In genomic region chr5:170597109-170597741, GRCh38 we compare ENCODE assay signal across 8 cellular contexts.
DNase-seq lines count a peak whose midpoint lies in the region; ATAC-seq lines count a peak whose summit lies in the region.

No MANE protein-coding gene starts in this region.

- no peak for DNase-seq in activated CD4-positive, CD25-positive, alpha-beta regulatory T cell (lab: John Stamatoyannopoulos, UW)
- DNase-seq in SJSA1 (ENCODE audit: low read depth in 1 of 2, low spot score in 2 of 2): peak; percentile 90
- peak; percentile 2 for DNase-seq in fibroblast of peridontal ligament (ENCODE audit: extremely low read depth)
- peak; percentile 11 for DNase-seq in stimulated activated CD8-positive, alpha-beta memory T cell treated with anti-CD3 and anti-CD28 coated beads, Interleukin-7, amount 100 ng/mL, for 24 hours (ENCODE audit: low read depth)
- DNase-seq in mucosa of gallbladder (ENCODE audit: low spot score): no peak
- no peak for DNase-seq in NCI-H345 treated with DMSO at 0.1 percent for 48 hours (lab: John Stamatoyannopoulos, UW; ENCODE audit: unreplicated experiment)

- peak overlapping the region; percentile 16 for H3K4me3 ChIP-seq in SJSA1

- H3K27me3 ChIP-seq in SJSA1 (replicated peaks): no peaks in the 10 kb centered on the region

- peaks cover 24% of the 10 kb centered on the region for H3K4me1 ChIP-seq in SJSA1 (replicated peaks)

- peak; percentile 72 to 73 for ATAC-seq in activated CD4-positive, CD25-positive, alpha-beta regulatory T cell treated with anti-CD3 and anti-CD28 coated beads, Interleukin-2, amount 50 U/mL, for 24 hours
- ATAC-seq in GM21723 (IDR thresholded peaks at IDR 0.05; ENCODE audit: unreplicated experiment): no peak

- no peaks in the 10 kb centered on the region for H3K36me3 ChIP-seq in SJSA1

- peak overlapping the region; percentile 81 for H3K27ac ChIP-seq in SJSA1

- no peaks in the 10 kb centered on the region for H3K9me3 ChIP-seq in SJSA1 (replicated peaks)

Comparison
In these comparisons a context has a peak if more than half of its experiments do, and no peak if none do; other contexts are left out.
1. DNase-seq: peak in SJSA1 (2 of 2), fibroblast of peridontal ligament (single experiment) and stimulated activated CD8-positive, alpha-beta memory T cell treated with anti-CD3 and anti-CD28 coated beads, Interleukin-7, amount 100 ng/mL, for 24 hours (single experiment); none in activated CD4-positive, CD25-positive, alpha-beta regulatory T cell (0 of 4), mucosa of gallbladder (single experiment) and NCI-H345 treated with DMSO at 0.1 percent for 48 hours (single experiment).